In genomic region chr11:1639102-1639620, GRCh38 we compare ENCODE assay signal across 2 cellular contexts.
TF ChIP-seq lines count a peak whose summit lies in the region.

No MANE protein-coding gene starts in this region.

TF ChIP-seq in K562, 482 proteins besides CTCF, POLR2A, EP300 and RAD21:
- TF ChIP-seq GABPB2 (CRISPR knock-in tag; conservative IDR thresholded peaks at IDR 0.05): no peak
- no peak for TF ChIP-seq SMARCC2 (IDR thresholded peaks at IDR 0.05; ENCODE audit: low read depth)
- TF ChIP-seq ZNF518B (CRISPR knock-in tag; IDR thresholded peaks at IDR 0.05): no peak
- TF ChIP-seq CXXC5 (CRISPR knock-in tag; IDR thresholded peaks at IDR 0.05): no peak
- TF ChIP-seq ELK3 (CRISPR knock-in tag; IDR thresholded peaks at IDR 0.05): no peak
- peak; percentile 41 for TF ChIP-seq NFIC (IDR thresholded peaks at IDR 0.05)

TF ChIP-seq in HEK293T, 16 proteins besides CTCF, POLR2A, EP300 and RAD21:
- TF ChIP-seq HDGF (IDR thresholded peaks at IDR 0.05; ENCODE audit: borderline replicate concordance): no peak
- TF ChIP-seq SP1 (IDR thresholded peaks at IDR 0.05): no peak
- no peak for TF ChIP-seq FOXA1 (IDR thresholded peaks at IDR 0.05)
- no peak for TF ChIP-seq PKNOX1 (IDR thresholded peaks at IDR 0.05)
- no peak for TF ChIP-seq TARDBP (IDR thresholded peaks at IDR 0.05)
